Comparison of ENCODE assay signal across 2 cellular contexts in genomic region chr19:10102787-10103236, GRCh38.
TF ChIP-seq lines count a peak whose summit lies in the region.

No MANE protein-coding gene starts in this region.

TF ChIP-seq in A549, 52 proteins besides CTCF, POLR2A, EP300 and RAD21:
- TF ChIP-seq ZFP36 (IDR thresholded peaks at IDR 0.05; ENCODE audit: borderline replicate concordance, partially characterized antibody) (peak; percentile 30), JUN (IDR thresholded peaks at IDR 0.05) (no peak)

TF ChIP-seq in IMR-90, 13 proteins besides CTCF, POLR2A, EP300 and RAD21:
- TF ChIP-seq USF2 (IDR thresholded peaks at IDR 0.05; ENCODE audit: low read depth, low read length) (no peak), CHD1 (IDR thresholded peaks at IDR 0.05; ENCODE audit: low read depth, low read length) (no peak), SMC3 (IDR thresholded peaks at IDR 0.05; ENCODE audit: low read depth, low read length) (no peak), FOS (IDR thresholded peaks at IDR 0.05; ENCODE audit: low read depth, low read length) (no peak), NFE2L2 (IDR thresholded peaks at IDR 0.05; ENCODE audit: low read depth, low read length) (no peak), BHLHE40 (IDR thresholded peaks at IDR 0.05; ENCODE audit: low read depth, low read length) (no peak), ELK1 (IDR thresholded peaks at IDR 0.05; ENCODE audit: borderline replicate concordance, low read depth, low read length) (no peak)
